ENCODE assay signal across 8 cellular contexts in the genomic region with DNA sequence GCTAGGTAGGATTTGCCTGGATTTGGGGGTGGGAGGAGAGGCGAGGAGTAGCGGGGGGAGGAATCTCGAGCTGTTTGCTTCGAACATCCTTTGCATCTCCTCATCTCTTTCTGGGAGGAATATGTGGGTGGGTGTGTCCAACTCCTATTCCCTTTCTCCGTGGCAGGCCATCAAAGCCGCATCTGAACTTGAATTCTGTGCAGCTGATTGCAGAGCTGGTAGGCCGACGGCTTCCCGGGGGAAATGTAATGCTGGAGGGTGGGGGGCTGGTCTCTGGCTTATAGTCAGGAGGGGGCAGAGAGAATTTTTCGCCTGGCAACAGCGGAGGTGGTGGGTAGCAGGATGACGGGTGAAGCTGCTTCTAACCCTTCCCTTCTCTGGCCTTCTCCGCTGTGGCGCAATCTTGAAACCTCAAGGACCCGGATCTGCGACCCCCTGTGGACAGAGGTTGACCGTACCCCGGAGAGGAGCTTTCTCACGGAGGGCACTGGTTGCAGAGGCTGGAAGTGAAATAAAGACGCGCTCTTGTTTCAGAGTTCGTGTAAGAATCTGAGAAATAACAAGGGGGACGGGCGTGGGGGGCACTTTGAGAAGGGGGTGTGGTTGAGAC. TPM values are rescaled to one million over a fixed set of nuclear protein-coding genes. Genes with fewer than 3 reads are reported as not detected.
DNase-seq lines count a peak whose midpoint lies in the region; ATAC-seq and TF ChIP-seq lines count a peak whose summit lies in the region.

No MANE protein-coding gene starts in this region.

- intact Hi-C loops in mammary epithelial cell (cut with micrococcal nuclease): no loop called here

- H3K4me3 ChIP-seq in BE2C (ENCODE audit: low read depth, low read length): peak overlapping the region; percentile 35
- H3K4me3 ChIP-seq in HFF-Myc (replicated peaks; ENCODE audit: low read depth, low read length): peak overlapping the region; percentile 30
- H3K4me3 ChIP-seq in mammary epithelial cell (replicated peaks in 1 of 3; ENCODE audit: insufficient read depth in 1 of 3, low read depth in 2 of 3, low read length in 3 of 3): no peak overlapping the region

- ATAC-seq in GM19035 (IDR thresholded peaks at IDR 0.05; ENCODE audit: unreplicated experiment): no peak
- no peak for ATAC-seq in GM18870 (IDR thresholded peaks at IDR 0.05; ENCODE audit: unreplicated experiment)
- ATAC-seq in HG02884 (IDR thresholded peaks at IDR 0.05; ENCODE audit: unreplicated experiment): no peak

- H3K9me3 Mint-ChIP-seq in nephron progenitor cell: peaks cover 68% of the 10 kb centered on the region

- no peaks in the 10 kb centered on the region for H3K9me3 ChIP-seq in BE2C
- no peaks in the 10 kb centered on the region for H3K9me3 ChIP-seq in mammary epithelial cell (replicated peaks; ENCODE audit: insufficient read depth, low read length)

- peaks cover 71% of the 10 kb centered on the region for H3K27me3 Mint-ChIP-seq in nephron progenitor cell (ENCODE audit: low read depth, poor library complexity)

- H3K36me3 ChIP-seq in BE2C (no peaks in the 10 kb centered on the region), mammary epithelial cell (ENCODE audit: insufficient read depth, low read length) (no peaks in the 10 kb centered on the region)

- BruUV-seq in mammary epithelial cell (replicated peaks; lab: Mats Ljungman, UMichigan): no TSS peak

- H4K20me1 ChIP-seq in mammary epithelial cell (ENCODE audit: insufficient read depth, low read length): no peaks in the 10 kb centered on the region

- no peak overlapping the region for H3K27ac ChIP-seq in mammary epithelial cell (ENCODE audit: insufficient read depth, low read depth, low read length)

- peak overlapping the region; percentile 61 for H2AFZ ChIP-seq in mammary epithelial cell (ENCODE audit: low read depth, low read length)

- H3K27ac Mint-ChIP-seq in nephron progenitor cell: no peak overlapping the region

- no peak for DNase-seq in BE2C
- DNase-seq in HFF-Myc (ENCODE audit: extremely low read depth, low read depth): no peak
- DNase-seq in mammary epithelial cell: no peak
- peak; percentile 48 for DNase-seq in nephron progenitor cell
- no peak for DNase-seq in DMS153 treated with DMSO at 0.1 percent for 48 hours (lab: John Stamatoyannopoulos, UW; ENCODE audit: unreplicated experiment)

- TF ChIP-seq CTCF in BE2C (IDR thresholded peaks at IDR 0.05; ENCODE audit: low read depth, low read length) (peak; percentile 20; the same call in 1 of the 2 replicates), HFF-Myc (IDR thresholded peaks at IDR 0.05; ENCODE audit: low read depth, low read length, missing control alignments) (no peak), mammary epithelial cell (conservative IDR thresholded peaks at IDR 0.05 in 1 of 2, IDR thresholded peaks at IDR 0.05 in 1 of 2; ENCODE audit: extremely low read depth in 1 of 2, insufficient read depth in 1 of 2, low read depth in 1 of 2, low read length in 2 of 2) (no peak), nephron progenitor cell (IDR thresholded peaks at IDR 0.05) (no peak)

- 42% methylated on average over 15 of the region's 24 CpGs for WGBS in mammary epithelial cell (ENCODE audit: low coverage, missing lambda C conversion rate)

- H3K79me2 ChIP-seq in mammary epithelial cell (ENCODE audit: insufficient read depth, low read length): no peaks in the 10 kb centered on the region

- dilution Hi-C loops in mammary epithelial cell (cut with HindIII; ENCODE audit: low sequenced_read_pairs): loop anchor here (25.0 kb wide), 1 partner anchor 187 kb away; no protein-coding TSS in a partner anchor

- CTCF ChIA-PET in mammary epithelial cell (lab: Charles Lee; ENCODE audit: low non-redundant PET): no interaction called here

- in situ Hi-C loops in mammary epithelial cell (cut with MboI; ENCODE audit: low sequenced_read_pairs in 2 of 2): no loop called here

- H3K27me3 ChIP-seq in BE2C (peaks cover 18% of the 10 kb centered on the region), mammary epithelial cell (ENCODE audit: insufficient read depth, low read length) (peaks cover 4% of the 10 kb centered on the region)

- H3K9ac ChIP-seq in mammary epithelial cell (ENCODE audit: insufficient read depth, low read length): no peak overlapping the region

- H3K4me3 Mint-ChIP-seq in nephron progenitor cell: peak overlapping the region; percentile 85

- H3K4me1 Mint-ChIP-seq in nephron progenitor cell: peaks cover 28% of the 10 kb centered on the region

- H3K36me3 Mint-ChIP-seq in nephron progenitor cell (ENCODE audit: low read depth): no peaks in the 10 kb centered on the region

- H3K4me1 ChIP-seq in BE2C (no peaks in the 10 kb centered on the region), mammary epithelial cell (ENCODE audit: insufficient read depth, low read length) (peaks cover 7% of the 10 kb centered on the region)

- H3K4me2 ChIP-seq in mammary epithelial cell (ENCODE audit: insufficient read depth, low read depth, low read length): peak overlapping the region; percentile 81

RNA-seq across cellular contexts. Expression of gene ZCCHC12, which starts 0.7 kb away (rescaled TPM):
- polyA plus RNA-seq in BE2C (2012; ENCODE audit: insufficient read depth, insufficient read length, low read depth): not detected
- not detected for total RNA-seq in mammary epithelial cell
- polyA plus RNA-seq in mammary epithelial cell: not detected
- polyA minus RNA-seq in mammary epithelial cell: not detected

Comparison
In these comparisons a context has a peak if more than half of its experiments do, and no peak if none do; other contexts are left out.
1. H3K4me3 ChIP-seq: peak in BE2C (single experiment) and HFF-Myc (single experiment); none in mammary epithelial cell (0 of 3).